ENCODE assay signal across 7 cellular contexts in the genomic region with DNA sequence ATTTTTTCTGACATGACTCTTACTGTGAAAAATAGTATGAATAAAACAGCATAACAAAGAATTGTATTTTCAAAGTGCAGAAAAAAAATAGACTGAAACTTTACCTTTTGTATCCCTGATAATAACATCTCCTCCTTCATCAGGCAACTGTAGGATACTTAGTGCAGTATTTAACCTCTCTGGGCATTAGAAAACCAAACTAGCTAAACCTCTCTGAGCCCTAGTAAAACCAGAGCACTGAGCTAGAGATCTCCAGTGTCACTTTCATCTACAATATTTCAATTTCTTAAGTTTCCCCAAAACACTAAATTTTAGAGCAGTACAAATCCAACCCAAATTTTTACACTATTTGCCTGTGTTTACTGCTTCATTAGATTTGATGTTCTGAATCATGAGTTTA.
"Had no signal": no experiment of that assay in that cellular context is flagged by ENCODE, and none has a peak within 500 bp of the region (broad histone marks: within the 10 kb centered on the region; RNA-seq: fewer than 3 reads in every experiment).

No MANE protein-coding gene starts in this region.

- H3K27ac ChIP-seq: HL-60 had no signal

- FAIRE-seq: HepG2, HTR-8/SVneo, K562 had no signal

- H3K4me3 ChIP-seq: K562 had no signal

- ATAC-seq: HepG2, K562 had no signal

- DNase-seq: IMR-90, KBM-7, KG1 had no signal
